Comparison of ENCODE assay signal across 27 cellular contexts in the genomic region with DNA sequence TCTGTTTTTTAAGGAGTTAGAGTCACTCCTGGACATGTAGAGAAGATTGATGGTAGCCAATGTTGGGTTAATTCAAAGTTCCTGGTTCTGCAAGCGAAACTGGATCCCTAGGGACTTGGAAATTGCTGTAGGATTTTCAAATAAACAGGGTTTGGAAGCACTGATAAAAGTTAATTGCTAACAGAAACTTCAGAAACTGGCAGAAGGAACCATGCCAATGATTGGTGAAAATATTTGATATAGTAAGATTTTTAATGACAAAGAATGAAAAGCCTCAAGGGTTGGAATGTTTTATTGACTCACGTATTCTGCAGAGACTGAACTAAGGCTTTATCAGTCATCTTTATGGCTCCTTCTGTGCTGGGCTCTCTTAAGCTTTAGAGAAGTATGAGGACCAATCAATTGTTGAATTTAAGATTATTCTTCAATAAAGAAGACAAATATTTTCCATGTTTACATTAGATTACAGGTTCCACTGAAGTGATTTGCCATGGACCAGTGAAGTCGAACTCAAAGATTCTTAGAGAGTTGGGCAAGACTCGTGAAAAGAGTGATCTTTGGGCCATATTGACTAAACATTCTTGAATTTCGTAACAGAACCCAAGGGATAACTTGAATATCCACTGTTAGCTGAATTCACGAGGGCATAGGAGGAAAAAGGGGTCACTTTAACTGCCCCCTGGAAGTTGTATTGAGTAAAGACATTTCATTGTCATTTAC.
DNase-seq lines count a peak whose midpoint lies in the region; ATAC-seq and TF ChIP-seq lines count a peak whose summit lies in the region.
"Had no signal": no experiment of that assay in that cellular context is flagged by ENCODE, and none has a peak within 500 bp of the region (broad histone marks: within the 10 kb centered on the region; RNA-seq: fewer than 3 reads in every experiment).

No MANE protein-coding gene starts in this region.

- CTCF ChIA-PET in SK-N-SH (lab: Yijun Ruan, JAX): no interaction called here

- H4K91ac ChIP-seq in mesenchymal stem cell (ENCODE audit: low read length): no peak overlapping the region

- POLR2A ChIA-PET in SK-N-SH (lab: Yijun Ruan, JAX): no interaction called here

- H3K4me1 ChIP-seq in SK-N-SH (ENCODE audit: control insufficient read depth in 1 of 2, insufficient read depth in 2 of 2, low read depth in 1 of 2, low read length in 1 of 2) (no peaks in the 10 kb centered on the region), adipocyte (ENCODE audit: control insufficient read depth, insufficient read depth, low read length) (peaks cover 19% of the 10 kb centered on the region), mesenchymal stem cell (ENCODE audit: control insufficient read depth, insufficient read depth, low read depth, low read length) (no peaks in the 10 kb centered on the region), aorta (ENCODE audit: control insufficient read depth in 1 of 2, insufficient read depth in 2 of 2, low read length in 2 of 2) (no peaks in the 10 kb centered on the region)
- H3K4me1 ChIP-seq: breast epithelium, prostate gland had no signal

- H3K4me3 ChIP-seq in SK-N-SH (ENCODE audit: low read depth in 2 of 2, low read length in 1 of 2) (no peak overlapping the region), adipocyte (ENCODE audit: low read length) (peak overlapping the region; percentile 48), mesenchymal stem cell (ENCODE audit: insufficient read depth in 1 of 2, low read depth in 1 of 2, low read length in 2 of 2) (peak overlapping the region in 1 of 2 experiments; percentile 3), aorta (ENCODE audit: low read length in 2 of 2) (no peak overlapping the region)
- H3K4me3 ChIP-seq: breast epithelium, prostate gland had no signal

- H2BK15ac ChIP-seq in mesenchymal stem cell (ENCODE audit: low read depth, poor library complexity, severe bottlenecking): no peak overlapping the region

- no peak overlapping the region for H2BK120ac ChIP-seq in mesenchymal stem cell (ENCODE audit: low read depth, low read length)

- TF ChIP-seq RAD21 in SK-N-SH (IDR thresholded peaks at IDR 0.05; ENCODE audit: low read length): no peak

- no peaks in the 10 kb centered on the region for H3F3A ChIP-seq in SK-N-SH (replicated peaks; ENCODE audit: insufficient read depth)

- no peaks in the 10 kb centered on the region for H4K20me1 ChIP-seq in SK-N-SH (ENCODE audit: insufficient read depth)

- no peak overlapping the region for H3K4ac ChIP-seq in mesenchymal stem cell (ENCODE audit: low read depth in 1 of 2, low read length in 2 of 2)

- H3K9ac ChIP-seq in SK-N-SH: no peak overlapping the region
- no peak overlapping the region for H3K9ac ChIP-seq in adipocyte (ENCODE audit: low read length)
- no peak overlapping the region for H3K9ac ChIP-seq in mesenchymal stem cell (ENCODE audit: low read length)

- H2BK12ac ChIP-seq in mesenchymal stem cell (ENCODE audit: low read length in 2 of 2): no peak overlapping the region

- no peak overlapping the region for H4K8ac ChIP-seq in mesenchymal stem cell (ENCODE audit: low read length)

- no peak for TF ChIP-seq CTCF in SK-N-SH (IDR thresholded peaks at IDR 0.05)

- no peak overlapping the region for H2AK5ac ChIP-seq in mesenchymal stem cell (ENCODE audit: low read length, severe bottlenecking)

- H3K9me3 ChIP-seq in SK-N-SH (no peaks in the 10 kb centered on the region), adipocyte (ENCODE audit: control insufficient read depth, low read length) (no peaks in the 10 kb centered on the region), mesenchymal stem cell (ENCODE audit: control insufficient read depth, low read length) (no peaks in the 10 kb centered on the region), aorta (ENCODE audit: control insufficient read depth, low read length) (no peaks in the 10 kb centered on the region)
- H3K9me3 ChIP-seq: breast epithelium, prostate gland had no signal

- H3K14ac ChIP-seq in mesenchymal stem cell (ENCODE audit: low read length in 2 of 2): no peak overlapping the region

- no peak overlapping the region for H3K18ac ChIP-seq in mesenchymal stem cell (ENCODE audit: low read depth in 1 of 2, low read length in 2 of 2)

- no peak overlapping the region for H2BK5ac ChIP-seq in mesenchymal stem cell (ENCODE audit: low read depth, low read length, poor library complexity, severe bottlenecking)

- no peaks in the 10 kb centered on the region for H3K36me3 ChIP-seq in SK-N-SH (replicated peaks in 1 of 2; ENCODE audit: control insufficient read depth in 1 of 2, insufficient read depth in 2 of 2, low read length in 1 of 2)
- no peaks in the 10 kb centered on the region for H3K36me3 ChIP-seq in adipocyte (ENCODE audit: control insufficient read depth, insufficient read depth, low read length, severe bottlenecking)
- H3K36me3 ChIP-seq in mesenchymal stem cell (ENCODE audit: control insufficient read depth in 1 of 2, insufficient read depth in 2 of 2, low read depth in 1 of 2, low read length in 2 of 2): no peaks in the 10 kb centered on the region
- no peaks in the 10 kb centered on the region for H3K36me3 ChIP-seq in aorta (ENCODE audit: control insufficient read depth in 1 of 2, insufficient read depth in 2 of 2, low read length in 1 of 2)
- H3K36me3 ChIP-seq: breast epithelium, prostate gland had no signal

- H3K27me3 ChIP-seq in SK-N-SH (ENCODE audit: insufficient read depth) (no peaks in the 10 kb centered on the region), adipocyte (replicated peaks; ENCODE audit: control insufficient read depth, insufficient read depth, low read length) (no peaks in the 10 kb centered on the region), mesenchymal stem cell (ENCODE audit: control insufficient read depth in 1 of 2, insufficient read depth in 1 of 2, low read length in 2 of 2) (no peaks in the 10 kb centered on the region), aorta (ENCODE audit: control insufficient read depth in 1 of 2, insufficient read depth in 2 of 2, low read length in 1 of 2) (no peaks in the 10 kb centered on the region)
- H3K27me3 ChIP-seq: breast epithelium had no signal

- no peaks in the 10 kb centered on the region for H3K79me1 ChIP-seq in mesenchymal stem cell (replicated peaks; ENCODE audit: low read length, poor library complexity, severe bottlenecking)

- H3K4me2 ChIP-seq in SK-N-SH (no peak overlapping the region), mesenchymal stem cell (ENCODE audit: low read length, poor library complexity, severe bottlenecking) (no peak overlapping the region)

- WGBS in SK-N-SH (ENCODE audit: low lambda C conversion rate): 54% methylated on average over 6 of the region's 6 CpGs
- WGBS in mesenchymal stem cell: 76% methylated on average over 6 of the region's 6 CpGs
- WGBS in aorta, 2 donors: 64 to 66% methylated on average over 6 of the region's 6 CpGs

- H3K27ac ChIP-seq in SK-N-SH (ENCODE audit: low read depth in 2 of 2, low read length in 1 of 2) (no peak overlapping the region), mesenchymal stem cell (ENCODE audit: low read length, poor library complexity, severe bottlenecking) (no peak overlapping the region), aorta (ENCODE audit: low read depth in 1 of 2, low read length in 2 of 2) (no peak overlapping the region)
- H3K27ac ChIP-seq: breast epithelium, epithelial cell of prostate had no signal

- intact Hi-C loops in aorta (cut with DNase I): no loop called here

- no peak for TF ChIP-seq EP300 in SK-N-SH (IDR thresholded peaks at IDR 0.05; ENCODE audit: borderline replicate concordance in 1 of 2, low read depth in 1 of 2, low read length in 1 of 2)

- ATAC-seq in SK-N-SH treated with all-trans-retinoic acid at 6 μM for 48 hours (0 out of 3 replicates have a peak, but pooled peaks have one; percentile 24), GM21360 (IDR thresholded peaks at IDR 0.05; ENCODE audit: unreplicated experiment) (no peak), aorta (ENCODE audit: low FRiP score) (no peak)
- ATAC-seq: activated naive CD8-positive, alpha-beta T cell treated with anti-CD3 and anti-CD28 coated beads, Interleukin-2, amount 50 U/mL, for 24 hours; natural killer cell; stimulated activated naive CD8-positive, alpha-beta T cell treated with anti-CD3 and anti-CD28 coated beads, Interleukin-15, amount 100 ng/mL, for 72 hours had no signal

- H2AFZ ChIP-seq in SK-N-SH (ENCODE audit: low read depth): no peak overlapping the region
- H2AFZ ChIP-seq in mesenchymal stem cell (ENCODE audit: low read depth, low read length): no peak overlapping the region

- H3K23ac ChIP-seq in mesenchymal stem cell (ENCODE audit: low read length in 2 of 2): no peak overlapping the region

- no peaks in the 10 kb centered on the region for H3K79me2 ChIP-seq in SK-N-SH (ENCODE audit: insufficient read depth)

- no peaks in the 10 kb centered on the region for H3K9me2 ChIP-seq in SK-N-SH

- DNase-seq in SK-N-SH (no peak), adipocyte (ENCODE audit: low read depth) (peak; percentile 83), mesenchymal stem cell (peak; percentile 16), HuH-7.5 (ENCODE audit: low spot score) (no peak), HUDEP-2 (lab: John Stamatoyannopoulos, UW; ENCODE audit: unreplicated experiment in 76 of 76) (no peak), aorta (no peak)
- DNase-seq: 8988T; activated CD4-positive, alpha-beta T cell treated with anti-CD3 and anti-CD28 coated beads, Interleukin-2, amount 50 U/mL, for 1 hour; activated CD8-positive, alpha-beta memory T cell treated with anti-CD3 and anti-CD28 coated beads, Interleukin-2, amount 50 U/mL, for 4 hours; activated effector memory CD4-positive, alpha-beta T cell treated with Interleukin-2 at 50 U/mL for 16 hours; activated naive CD8-positive, alpha-beta T cell treated with anti-CD3 and anti-CD28 coated beads, Interleukin-2, amount 50 U/mL, for 24 hours; CD4-positive, alpha-beta T cell; DMS53; H9; KG1; mesendoderm; natural killer cell; NCI-H187; NCI-H82; SHP77; stimulated activated CD4-positive, alpha-beta T cell treated with anti-CD3 and anti-CD28 coated beads, Interleukin-2, amount 100 ng/mL, for 24 hours; stimulated activated naive CD8-positive, alpha-beta T cell treated with anti-CD3 and anti-CD28 coated beads, Interleukin-15, amount 100 ng/mL, for 72 hours had no signal

TF ChIP-seq in SK-N-SH treated with all-trans-retinoic acid at 6 μM for 48 hours, 23 proteins besides CTCF, POLR2A, EP300 and RAD21:
- TF ChIP-seq ISL1 (CRISPR knock-in tag; IDR thresholded peaks at IDR 0.05): no peak
- TF ChIP-seq TOX (CRISPR knock-in tag; IDR thresholded peaks at IDR 0.05; ENCODE audit: borderline replicate concordance): no peak
- TF ChIP-seq OSR1 (CRISPR knock-in tag; IDR thresholded peaks at IDR 0.05): no peak

TF ChIP-seq in SK-N-SH, 30 proteins besides CTCF, POLR2A, EP300 and RAD21:
- TF ChIP-seq MAX (IDR thresholded peaks at IDR 0.05; ENCODE audit: low read depth) (no peak), FOSL2 (IDR thresholded peaks at IDR 0.05; ENCODE audit: borderline replicate concordance, low read depth) (no peak), ELF1 (IDR thresholded peaks at IDR 0.05) (no peak), MEF2A (IDR thresholded peaks at IDR 0.05; ENCODE audit: borderline replicate concordance, low read depth) (no peak)

Comparison
In these comparisons a context has a peak if more than half of its experiments do, and no peak if none do; other contexts are left out.
1. DNase-seq: peak in adipocyte (single experiment) and mesenchymal stem cell (single experiment); none in SK-N-SH (single experiment), HuH-7.5 (single experiment), HUDEP-2 (0 of 76) and aorta (0 of 2).